ENCODE assay signal across 29 cellular contexts in the genomic region with DNA sequence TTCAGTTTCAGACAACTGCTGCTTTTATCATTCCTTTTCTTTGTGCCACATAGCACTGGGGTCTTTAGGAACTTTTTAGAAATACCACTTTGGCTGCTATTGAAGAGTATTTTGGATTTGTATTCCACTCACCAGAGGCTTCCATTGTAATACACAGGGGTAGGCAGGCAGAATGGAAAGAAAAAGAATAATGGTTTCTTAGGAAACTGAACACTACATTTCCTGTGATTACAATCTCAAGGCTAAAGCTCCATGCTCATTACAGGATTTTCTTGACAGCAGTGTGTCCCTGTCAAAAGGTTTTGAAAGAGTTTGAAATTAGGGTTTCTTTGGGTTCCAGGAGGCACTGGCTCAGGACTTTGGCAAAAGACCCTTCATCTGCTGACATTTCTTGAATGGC.
"Had no signal": no experiment of that assay in that cellular context is flagged by ENCODE, and none has a peak within 500 bp of the region (broad histone marks: within the 10 kb centered on the region; RNA-seq: fewer than 3 reads in every experiment).

No MANE protein-coding gene starts in this region.

- H3K36me3 Mint-ChIP-seq: stimulated activated effector memory CD8-positive, alpha-beta T cell treated with anti-CD3 and anti-CD28 coated beads, Interleukin-12 subunit alpha, Interleukin-12 subunit beta, amount 100 ng/mL, for 72 hours had no signal

- H3K27me3 ChIP-seq: cardiac muscle cell, colonic mucosa, foreskin keratinocyte, heart left ventricle, vagina had no signal

- H3K27ac ChIP-seq: cardiac muscle cell, colonic mucosa, foreskin keratinocyte, skin epidermis, thoracic aorta, vagina had no signal

- DNase-seq: activated CD4-positive, alpha-beta T cell treated with anti-CD3 and anti-CD28 coated beads for 4 hours; activated CD4-positive, alpha-beta T cell treated with anti-CD3 and anti-CD28 coated beads, Interleukin-2, amount 50 U/mL, for 4 hours; activated CD4-positive, CD25-positive, alpha-beta regulatory T cell; activated naive CD4-positive, alpha-beta T cell; activated T-cell treated with anti-CD3 and anti-CD28 coated beads for 4 hours; activated T-cell treated with anti-CD3 and anti-CD28 coated beads, Interleukin-2, amount 50 U/mL, for 72 hours; cerebellar nuclear complex; colonic mucosa; effector memory CD8-positive, alpha-beta T cell; foreskin keratinocyte; heart left ventricle; hypothalamus; immature natural killer cell; left colon; mammary epithelial cell; retina; stimulated activated CD4-positive, alpha-beta T cell treated with anti-CD3 and anti-CD28 coated beads, Interleukin-4, amount 100 ng/mL, for 24 hours; T-helper 17 cell; T1000; trophoblast cell had no signal

- H3K9me3 Mint-ChIP-seq: effector memory CD8-positive, alpha-beta T cell; stimulated activated effector memory CD8-positive, alpha-beta T cell treated with anti-CD3 and anti-CD28 coated beads, Interleukin-12 subunit alpha, Interleukin-12 subunit beta, amount 100 ng/mL, for 72 hours; stimulated activated naive CD8-positive, alpha-beta T cell treated with anti-CD3 and anti-CD28 coated beads, Interleukin-15, Interleukin-2, amounts not matched to agents 100 ng/mL and 50 ng/mL, for 24 hours had no signal

- ATAC-seq: activated naive CD4-positive, alpha-beta T cell treated with anti-CD3 and anti-CD28 coated beads, Interleukin-2, amount 50 U/mL, for 72 hours; activated T-cell treated with anti-CD3 and anti-CD28 coated beads, Interleukin-2, amount 50 U/mL, for 72 hours; effector memory CD8-positive, alpha-beta T cell; esophagus mucosa; foreskin keratinocyte; heart left ventricle; left colon; sciatic nerve; stimulated activated effector memory CD8-positive, alpha-beta T cell treated with anti-CD3 and anti-CD28 coated beads, Interleukin-12 subunit alpha, Interleukin-12 subunit beta, amount 100 ng/mL, for 72 hours; T-helper 17 cell had no signal

- H3K4me3 Mint-ChIP-seq: activated T-cell treated with anti-CD3 and anti-CD28 coated beads, Interleukin-2, amount 50 U/mL, for 72 hours; effector memory CD8-positive, alpha-beta T cell; immature natural killer cell; stimulated activated effector memory CD8-positive, alpha-beta T cell treated with anti-CD3 and anti-CD28 coated beads, Interleukin-12 subunit alpha, Interleukin-12 subunit beta, amount 100 ng/mL, for 72 hours; stimulated activated naive CD8-positive, alpha-beta T cell treated with anti-CD3 and anti-CD28 coated beads, Interleukin-15, Interleukin-2, amounts not matched to agents 100 ng/mL and 50 ng/mL, for 24 hours; T-helper 17 cell had no signal

- H3K27me3 Mint-ChIP-seq: effector memory CD8-positive, alpha-beta T cell; stimulated activated naive CD8-positive, alpha-beta T cell treated with anti-CD3 and anti-CD28 coated beads, Interleukin-15, Interleukin-2, amounts not matched to agents 100 ng/mL and 50 ng/mL, for 24 hours; T-helper 17 cell had no signal

- H3K27ac Mint-ChIP-seq: activated naive CD4-positive, alpha-beta T cell treated with anti-CD3 and anti-CD28 coated beads, Interleukin-2, amount 50 U/mL, for 72 hours; activated T-cell treated with anti-CD3 and anti-CD28 coated beads, Interleukin-2, amount 50 U/mL, for 72 hours; effector memory CD8-positive, alpha-beta T cell; stimulated activated effector memory CD8-positive, alpha-beta T cell treated with anti-CD3 and anti-CD28 coated beads, Interleukin-12 subunit alpha, Interleukin-12 subunit beta, amount 100 ng/mL, for 72 hours; stimulated activated naive CD8-positive, alpha-beta T cell treated with anti-CD3 and anti-CD28 coated beads, Interleukin-15, Interleukin-2, amounts not matched to agents 100 ng/mL and 50 ng/mL, for 24 hours; T-helper 17 cell had no signal

- H3K4me3 ChIP-seq: cardiac muscle cell, colonic mucosa, heart left ventricle, skin epidermis, thoracic aorta, vagina had no signal
